ENCODE assay signal across 9 cellular contexts in the genomic region with DNA sequence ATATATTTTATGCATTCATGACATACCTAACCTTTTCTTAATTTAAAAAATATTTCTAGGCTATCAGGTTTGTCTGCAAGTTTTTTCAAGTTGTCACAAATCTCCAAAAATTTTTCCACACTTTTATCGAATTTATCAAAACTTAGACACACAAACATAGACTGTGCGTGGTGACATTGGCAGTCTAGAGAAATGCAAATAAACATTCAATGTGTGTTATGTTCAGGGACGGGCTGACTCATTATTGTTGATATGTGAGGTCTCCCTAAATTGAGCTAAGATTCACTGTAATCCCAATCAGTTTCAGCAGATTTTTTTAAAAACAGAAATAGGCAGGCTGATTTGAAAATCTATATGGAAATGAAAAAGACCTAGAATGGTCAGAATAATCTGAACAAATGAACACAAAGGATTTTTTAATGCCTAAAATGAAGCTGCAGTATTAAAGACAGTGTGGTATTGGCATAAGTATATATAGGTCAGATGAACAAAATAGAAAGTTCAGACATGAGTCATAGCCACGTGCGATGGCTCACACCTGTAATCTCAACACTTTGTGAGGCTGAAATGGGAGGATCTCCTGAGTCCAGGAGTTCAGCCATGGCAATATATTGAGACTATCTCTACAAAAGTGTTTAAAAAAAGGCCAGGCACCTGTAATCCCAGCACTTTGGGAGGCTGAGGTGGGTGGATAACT. TPM values are rescaled to one million over a fixed set of nuclear protein-coding genes. Genes with fewer than 3 reads are reported as not detected.
DNase-seq lines count a peak whose midpoint lies in the region; ATAC-seq and TF ChIP-seq lines count a peak whose summit lies in the region.
"Had no signal": no experiment of that assay in that cellular context is flagged by ENCODE, and none has a peak within 500 bp of the region (broad histone marks: within the 10 kb centered on the region; RNA-seq: fewer than 3 reads in every experiment).

No MANE protein-coding gene starts in this region.

- no peak overlapping the region for H3K9ac ChIP-seq in Karpas-422 (ENCODE audit: low read length)

- ATAC-seq in HG03342 (IDR thresholded peaks at IDR 0.05; ENCODE audit: unreplicated experiment) (peak; percentile 86), GM23338 (no peak)

- no peaks in the 10 kb centered on the region for H3K36me3 ChIP-seq in GM23338 (ENCODE audit: insufficient read depth)
- H3K36me3 ChIP-seq in Karpas-422 (ENCODE audit: insufficient read depth, low read length): no peaks in the 10 kb centered on the region
- H3K36me3 ChIP-seq: thoracic aorta had no signal

- no peaks in the 10 kb centered on the region for H3K36me3 Mint-ChIP-seq in GM23338 (ENCODE audit: low read depth)

- no peak overlapping the region for H3K4me2 ChIP-seq in GM23338
- H3K4me2 ChIP-seq in Karpas-422 (ENCODE audit: low read depth, low read length, poor library complexity, severe bottlenecking): no peak overlapping the region

- DNase-seq in GM12864 (ENCODE audit: low read depth) (peak; percentile 78), GM20000 (ENCODE audit: low spot score) (peak; percentile 26), epithelial cell of esophagus (ENCODE audit: low read depth) (peak; percentile 85), dedifferentiated amniotic fluid mesenchymal stem cell (ENCODE audit: extremely low spot score) (no peak), GM23338 (ENCODE audit: low spot score) (no peak), GM19238 (ENCODE audit: insufficient read length, low spot score) (no peak), Karpas-422 (no peak)

- peaks cover 48% of the 10 kb centered on the region for H3K79me2 ChIP-seq in GM23338 (replicated peaks; ENCODE audit: insufficient read depth)
- peaks cover 93% of the 10 kb centered on the region for H3K79me2 ChIP-seq in Karpas-422 (ENCODE audit: low read length)

- no peaks in the 10 kb centered on the region for H3F3A ChIP-seq in GM23338 (replicated peaks; ENCODE audit: low read depth)

- no peaks in the 10 kb centered on the region for H3K27me3 ChIP-seq in GM23338 (ENCODE audit: insufficient read depth)
- no peaks in the 10 kb centered on the region for H3K27me3 ChIP-seq in Karpas-422 (ENCODE audit: low read length)

- H3K27ac ChIP-seq in GM23338 (ENCODE audit: low read depth): no peak overlapping the region
- no peak overlapping the region for H3K27ac ChIP-seq in Karpas-422 (ENCODE audit: low read length)
- H3K27ac ChIP-seq: thoracic aorta had no signal

- H3K27me3 Mint-ChIP-seq in GM23338 (ENCODE audit: insufficient read depth, low read depth, poor library complexity): peaks cover 1% of the 10 kb centered on the region

- no peak overlapping the region for H2AFZ ChIP-seq in GM23338
- no peak overlapping the region for H2AFZ ChIP-seq in Karpas-422 (ENCODE audit: low read length)

- no peak for TF ChIP-seq CTCF in GM12864 (IDR thresholded peaks at IDR 0.05; ENCODE audit: low read depth, low read length, missing control alignments)
- TF ChIP-seq CTCF in GM20000 (IDR thresholded peaks at IDR 0.05; ENCODE audit: extremely low read depth, missing control alignments): no peak
- no peak for TF ChIP-seq CTCF in epithelial cell of esophagus (IDR thresholded peaks at IDR 0.05; ENCODE audit: insufficient read depth, low read depth, low read length, missing control alignments)
- TF ChIP-seq CTCF in GM23338 (conservative IDR thresholded peaks at IDR 0.05; ENCODE audit: low read depth in 2 of 2): no peak

- H3K27ac Mint-ChIP-seq in GM23338: no peak overlapping the region

- H4K20me1 ChIP-seq in GM23338 (replicated peaks; ENCODE audit: insufficient read depth) (peaks cover 7% of the 10 kb centered on the region; the same call in 1 of the 2 replicates), Karpas-422 (ENCODE audit: insufficient read depth, low read depth, low read length) (no peaks in the 10 kb centered on the region)

- H3K9me3 Mint-ChIP-seq in GM23338: no peaks in the 10 kb centered on the region

- H3K4me3 Mint-ChIP-seq in GM23338: no peak overlapping the region

- H3K4me3 ChIP-seq in GM12864 (ENCODE audit: low read depth, low read length) (no peak overlapping the region; the same call in 1 of the 2 replicates), epithelial cell of esophagus (ENCODE audit: low read length) (no peak overlapping the region), GM23338 (no peak overlapping the region), Karpas-422 (ENCODE audit: low read length) (no peak overlapping the region)
- H3K4me3 ChIP-seq: thoracic aorta had no signal

- H3K9me3 ChIP-seq in Karpas-422 (ENCODE audit: low read length): no peaks in the 10 kb centered on the region
- H3K9me3 ChIP-seq: thoracic aorta had no signal

- H3K9me2 ChIP-seq in GM23338 (ENCODE audit: insufficient read depth) (no peaks in the 10 kb centered on the region), Karpas-422 (replicated peaks; ENCODE audit: insufficient read depth, low read length) (no peaks in the 10 kb centered on the region)

- H3K4me1 ChIP-seq in GM23338 (ENCODE audit: insufficient read depth) (no peaks in the 10 kb centered on the region), Karpas-422 (ENCODE audit: low read length) (peaks cover 45% of the 10 kb centered on the region)

- H3K4me1 Mint-ChIP-seq in GM23338: no peaks in the 10 kb centered on the region

TF ChIP-seq in GM23338, 12 proteins besides CTCF, POLR2A, EP300 and RAD21 (continues in another document):
- TF ChIP-seq, protein P1, sequence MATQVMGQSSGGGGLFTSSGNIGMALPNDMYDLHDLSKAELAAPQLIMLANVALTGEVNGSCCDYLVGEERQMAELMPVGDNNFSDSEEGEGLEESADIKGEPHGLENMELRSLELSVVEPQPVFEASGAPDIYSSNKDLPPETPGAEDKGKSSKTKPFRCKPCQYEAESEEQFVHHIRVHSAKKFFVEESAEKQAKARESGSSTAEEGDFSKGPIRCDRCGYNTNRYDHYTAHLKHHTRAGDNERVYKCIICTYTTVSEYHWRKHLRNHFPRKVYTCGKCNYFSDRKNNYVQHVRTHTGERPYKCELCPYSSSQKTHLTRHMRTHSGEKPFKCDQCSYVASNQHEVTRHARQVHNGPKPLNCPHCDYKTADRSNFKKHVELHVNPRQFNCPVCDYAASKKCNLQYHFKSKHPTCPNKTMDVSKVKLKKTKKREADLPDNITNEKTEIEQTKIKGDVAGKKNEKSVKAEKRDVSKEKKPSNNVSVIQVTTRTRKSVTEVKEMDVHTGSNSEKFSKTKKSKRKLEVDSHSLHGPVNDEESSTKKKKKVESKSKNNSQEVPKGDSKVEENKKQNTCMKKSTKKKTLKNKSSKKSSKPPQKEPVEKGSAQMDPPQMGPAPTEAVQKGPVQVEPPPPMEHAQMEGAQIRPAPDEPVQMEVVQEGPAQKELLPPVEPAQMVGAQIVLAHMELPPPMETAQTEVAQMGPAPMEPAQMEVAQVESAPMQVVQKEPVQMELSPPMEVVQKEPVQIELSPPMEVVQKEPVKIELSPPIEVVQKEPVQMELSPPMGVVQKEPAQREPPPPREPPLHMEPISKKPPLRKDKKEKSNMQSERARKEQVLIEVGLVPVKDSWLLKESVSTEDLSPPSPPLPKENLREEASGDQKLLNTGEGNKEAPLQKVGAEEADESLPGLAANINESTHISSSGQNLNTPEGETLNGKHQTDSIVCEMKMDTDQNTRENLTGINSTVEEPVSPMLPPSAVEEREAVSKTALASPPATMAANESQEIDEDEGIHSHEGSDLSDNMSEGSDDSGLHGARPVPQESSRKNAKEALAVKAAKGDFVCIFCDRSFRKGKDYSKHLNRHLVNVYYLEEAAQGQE (IDR thresholded peaks at IDR 0.05; ENCODE audit: unreplicated experiment): no peak

RNA-seq across cellular contexts. Expression of a gene that starts 19.2 kb away (rescaled TPM):
- 15.3 and 18.4 TPM in 2 replicates for total RNA-seq in GM23338 (2014; rRNA removed; shearing (Covaris generic))
- polyA plus RNA-seq in GM23338 (2016; fragmentation: Nextera tagmentation; extraction: Ambion mirVana): 2.9 and 3.4 TPM in 2 replicates
- total RNA-seq in Karpas-422 (2014; rRNA removed; shearing (Covaris generic); ENCODE audit: low replicate concordance): 11.3 and 12.0 TPM in 2 replicates

RNA-seq across cellular contexts. Expression of a gene that starts 53.8 kb away (rescaled TPM):
- total RNA-seq in GM23338 (2014; rRNA removed; shearing (Covaris generic)): 121 and 163 TPM in 2 replicates
- polyA plus RNA-seq in GM23338 (2016; fragmentation: Nextera tagmentation; extraction: Ambion mirVana): 385 and 415 TPM in 2 replicates
- total RNA-seq in Karpas-422 (2014; rRNA removed; shearing (Covaris generic); ENCODE audit: low replicate concordance): 117 and 119 TPM in 2 replicates

Comparison
In these comparisons a context has a peak if more than half of its experiments do, and no peak if none do; other contexts are left out.
1. DNase-seq: peak in GM12864 (single experiment), GM20000 (single experiment) and epithelial cell of esophagus (single experiment); none in dedifferentiated amniotic fluid mesenchymal stem cell (single experiment), GM23338 (single experiment), GM19238 (single experiment) and Karpas-422 (single experiment).